ENCODE assay signal across 8 cellular contexts in genomic region chr1:161613142-161613515, GRCh38. TPM values are rescaled to one million over a fixed set of nuclear protein-coding genes. Genes with fewer than 3 reads are reported as not detected.
DNase-seq lines count a peak whose midpoint lies in the region; ATAC-seq and TF ChIP-seq lines count a peak whose summit lies in the region.
"Not testable (repeated sequence)": the region's sequence is repeated elsewhere in the genome, so short reads cannot be mapped to it uniquely, and the experiment has no call there.

No MANE protein-coding gene starts in this region.

- not testable (repeated sequence) for H3K4me3 ChIP-seq in HL-60 (replicated peaks; ENCODE audit: insufficient read depth, low read length)
- H3K4me3 ChIP-seq in ectodermal cell (ENCODE audit: insufficient read depth, low read depth, low read length) (peak overlapping the region; percentile 10), neuron (ENCODE audit: low read length) (peak overlapping the region; percentile 60), thoracic aorta (peak overlapping the region; percentile 72)

- peak overlapping the region; percentile 8 for H2AFZ ChIP-seq in neuron (ENCODE audit: low read depth, low read length)

- H3K27me3 Mint-ChIP-seq in CD14-positive monocyte (ENCODE audit: low read depth in 3 of 3), result peaks cover 16 to 64% (median 30%) of the 10 kb centered on the region in 3 donors
- peaks cover 28% of the 10 kb centered on the region for H3K27me3 Mint-ChIP-seq in activated naive CD4-positive, alpha-beta T cell treated with anti-CD3 and anti-CD28 coated beads, Interleukin-2, amount 10 ng/mL, durations not matched to agents 7 days and 5 days

- peak overlapping the region; percentile 64 for H3K27ac ChIP-seq in HL-60 (replicated peaks)
- H3K27ac ChIP-seq in ectodermal cell (ENCODE audit: insufficient read depth, low read depth, low read length, poor library complexity, severe bottlenecking), result not testable (repeated sequence)
- peak overlapping the region; percentile 72 to 85 for H3K27ac ChIP-seq in thoracic aorta

- peaks cover 36% of the 10 kb centered on the region for H3K4me1 Mint-ChIP-seq in CD14-positive monocyte
- peaks cover 24% of the 10 kb centered on the region for H3K4me1 Mint-ChIP-seq in activated naive CD4-positive, alpha-beta T cell treated with anti-CD3 and anti-CD28 coated beads, Interleukin-2, amount 10 ng/mL, durations not matched to agents 7 days and 5 days

- H3K36me3 Mint-ChIP-seq in CD14-positive monocyte; activated naive CD4-positive, alpha-beta T cell treated with anti-CD3 and anti-CD28 coated beads, Interleukin-2, amount 10 ng/mL, durations not matched to agents 7 days and 5 days: not testable (repeated sequence)

- not testable (repeated sequence) for H3K36me3 ChIP-seq in ectodermal cell (ENCODE audit: control insufficient read depth, insufficient read depth, low read length); neuron (ENCODE audit: insufficient read depth, low read length); thoracic aorta

- DNase-seq in CD14-positive monocyte (ENCODE audit: low spot score); HL-60 (ENCODE audit: low read depth in 1 of 2, low spot score in 1 of 2); activated naive CD4-positive, alpha-beta T cell treated with anti-CD3 and anti-CD28 coated beads, Interleukin-2, amount 10 ng/mL, durations not matched to agents 7 days and 5 days; thoracic aorta (ENCODE audit: low spot score): not testable (repeated sequence)
- DNase-seq in SK-MEL-5 (ENCODE audit: low read depth, low spot score) (peak; percentile 31), hepatic stellate cell (ENCODE audit: low spot score) (peak; percentile 8)

- peak overlapping the region; percentile 86 to 90 for H3K4me3 Mint-ChIP-seq in CD14-positive monocyte
- peak overlapping the region; percentile 80 for H3K4me3 Mint-ChIP-seq in activated naive CD4-positive, alpha-beta T cell treated with anti-CD3 and anti-CD28 coated beads, Interleukin-2, amount 10 ng/mL, durations not matched to agents 7 days and 5 days

- H3K27ac Mint-ChIP-seq in CD14-positive monocyte, result peak overlapping the region in 4 of 7 donors; percentile 54 to 84 (median 69)
- peak overlapping the region; percentile 97 for H3K27ac Mint-ChIP-seq in activated naive CD4-positive, alpha-beta T cell treated with anti-CD3 and anti-CD28 coated beads, Interleukin-2, amount 10 ng/mL, durations not matched to agents 7 days and 5 days

- CTCF ChIA-PET in activated naive CD4-positive, alpha-beta T cell treated with anti-CD3 and anti-CD28 coated beads, Interleukin-2, amount 10 ng/mL, durations not matched to agents 7 days and 5 days (lab: Charles Lee), result not testable (repeated sequence)

- 23 to 29% methylated on average over 1 of the region's 6 CpGs for WGBS in ectodermal cell, 2 experiments

- H3K9me3 Mint-ChIP-seq in CD14-positive monocyte; activated naive CD4-positive, alpha-beta T cell treated with anti-CD3 and anti-CD28 coated beads, Interleukin-2, amount 10 ng/mL, durations not matched to agents 7 days and 5 days: not testable (repeated sequence)

- in situ Hi-C loops in SK-MEL-5 (cut with HindIII; ENCODE audit: low pct_unique_long_range_greater_than_20kb, low sequenced_read_pairs), result not testable (repeated sequence)

- H3K4me1 ChIP-seq in ectodermal cell (ENCODE audit: control insufficient read depth, insufficient read depth, low read length); neuron (ENCODE audit: insufficient read depth, low read length); thoracic aorta (ENCODE audit: control insufficient read depth in 1 of 2, low read depth in 2 of 2): not testable (repeated sequence)

- not testable (repeated sequence) for H3K27me3 ChIP-seq in HL-60 (ENCODE audit: insufficient read depth, poor library complexity, severe bottlenecking); ectodermal cell (ENCODE audit: control insufficient read depth, insufficient read depth, low read length, poor library complexity, severe bottlenecking); neuron (ENCODE audit: insufficient read depth, low read length); thoracic aorta (replicated peaks; ENCODE audit: insufficient read depth)

- H3K9me3 ChIP-seq in ectodermal cell (ENCODE audit: control insufficient read depth, low read length); neuron (ENCODE audit: low read length); thoracic aorta: not testable (repeated sequence)

- not testable (repeated sequence) for ATAC-seq in thoracic aorta (ENCODE audit: insufficient number of reproducible peaks, low FRiP score, low read depth)

- not testable (repeated sequence) for TF ChIP-seq CTCF in CD14-positive monocyte (IDR thresholded peaks at IDR 0.05); HL-60 (IDR thresholded peaks at IDR 0.05; ENCODE audit: insufficient read depth, low read length); thoracic aorta (IDR thresholded peaks at IDR 0.05)

- intact Hi-C loops in CD14-positive monocyte (cut with micrococcal nuclease), result not testable (repeated sequence)

RNA-seq across cellular contexts. Expression of gene FCGR3B, which starts 17.8 kb away (rescaled TPM):
- polyA plus RNA-seq in CD14-positive monocyte, result 1 to 10 TPM in 1 of 2 donors, under 1 TPM in 1; 0.53 to 1.3 TPM
- not detected in 2 replicates for total RNA-seq in SK-MEL-5 (2014; rRNA removed; shearing (Covaris generic))
- not detected in 2 replicates for polyA plus RNA-seq in SK-MEL-5 (2015; cell fraction: cytosol; rRNA removed)
- not detected in 2 replicates for polyA plus RNA-seq in SK-MEL-5 (2015; cell fraction: nucleus; rRNA removed)
- polyA plus RNA-seq in ectodermal cell (2013, experiment 1 of 4), result not detected
- not detected for polyA plus RNA-seq in ectodermal cell (2013, experiment 2 of 4)
- polyA plus RNA-seq in ectodermal cell (2013, experiment 3 of 4), result not detected
- not detected for polyA plus RNA-seq in ectodermal cell (2013, experiment 4 of 4)
- total RNA-seq in thoracic aorta, result 1 to 10 TPM; 2.7 to 4.6 TPM

RNA-seq across cellular contexts. Expression of gene FCGR2B, which starts 49.8 kb away (rescaled TPM):
- polyA plus RNA-seq in CD14-positive monocyte, result 10 to 100 TPM; 12.1 to 41.5 TPM
- total RNA-seq in SK-MEL-5 (2014; rRNA removed; shearing (Covaris generic)), result 1.1 and 1.3 TPM in 2 replicates
- polyA plus RNA-seq in SK-MEL-5 (2015; cell fraction: cytosol; rRNA removed), result 1.0 and 1.7 TPM in 2 replicates
- 2.0 and 2.9 TPM in 2 replicates for polyA plus RNA-seq in SK-MEL-5 (2015; cell fraction: nucleus; rRNA removed)
- polyA plus RNA-seq in ectodermal cell (2013, experiment 1 of 4), result not detected
- not detected for polyA plus RNA-seq in ectodermal cell (2013, experiment 2 of 4)
- polyA plus RNA-seq in ectodermal cell (2013, experiment 3 of 4), result not detected
- not detected for polyA plus RNA-seq in ectodermal cell (2013, experiment 4 of 4)
- 10 to 100 TPM; 20.2 to 65.9 TPM for total RNA-seq in thoracic aorta
